Comparison of ENCODE assay signal across 9 cellular contexts in the genomic region with DNA sequence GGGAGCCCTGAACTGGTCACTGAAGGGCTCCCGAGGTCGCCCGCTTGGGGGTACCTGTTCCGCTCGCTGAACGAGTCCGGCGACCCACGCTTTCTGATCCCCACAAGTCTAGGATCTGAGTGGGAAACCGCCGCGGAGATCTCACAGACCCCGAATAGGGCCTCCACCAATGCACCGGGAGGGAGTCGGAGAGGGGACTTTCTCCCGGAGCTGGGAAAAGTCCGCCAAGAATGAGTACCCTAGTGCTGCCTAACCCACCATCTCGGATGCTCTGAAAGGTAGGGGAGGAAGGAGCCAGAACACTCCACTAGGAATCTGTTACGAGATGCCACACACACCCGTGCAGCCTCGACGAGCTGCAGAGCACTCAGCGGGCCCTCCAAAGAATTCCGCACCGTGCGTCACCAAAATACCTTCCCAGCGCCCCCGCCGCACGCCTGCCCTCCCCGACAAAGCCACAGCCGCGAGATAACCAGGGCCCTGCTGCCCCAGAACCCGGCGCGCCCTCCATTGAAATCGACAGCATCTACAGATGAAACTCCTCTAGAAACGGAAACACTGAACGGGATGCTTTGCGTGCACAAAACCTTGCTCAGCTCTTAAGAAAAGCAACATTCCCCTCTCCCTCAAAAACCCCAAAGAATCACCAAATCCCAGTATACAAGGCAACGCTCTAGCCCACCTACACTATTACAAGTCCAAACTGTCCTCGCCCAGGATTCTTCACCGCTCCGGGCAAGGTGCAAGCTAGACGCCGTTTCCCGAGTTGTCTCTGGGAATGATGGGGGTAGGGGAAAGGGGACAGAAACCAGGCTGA. TPM values are rescaled to one million over a fixed set of nuclear protein-coding genes. Genes with fewer than 3 reads are reported as not detected.
DNase-seq lines count a peak whose midpoint lies in the region; ATAC-seq, FAIRE-seq and TF ChIP-seq lines count a peak whose summit lies in the region.
"Had no signal": no experiment of that assay in that cellular context is flagged by ENCODE, and none has a peak within 500 bp of the region (broad histone marks: within the 10 kb centered on the region; RNA-seq: fewer than 3 reads in every experiment).

No MANE protein-coding gene starts in this region.

- no peaks in the 10 kb centered on the region for H3K9me3 ChIP-seq in skeletal muscle tissue (ENCODE audit: control insufficient read depth in 3 of 3, low read length in 3 of 3)
- H3K9me3 ChIP-seq: body of pancreas had no signal

- H3K4me3 ChIP-seq in iPS-11a (ENCODE audit: low read depth, low read length) (peak overlapping the region; percentile 68), skeletal muscle tissue (ENCODE audit: low read length in 3 of 3) (peak overlapping the region; percentile 72 to 78 (median 74))

- peaks cover 32 to 61% (median 59%) of the 10 kb centered on the region in 3 donors for H3K27me3 ChIP-seq in skeletal muscle tissue (ENCODE audit: control insufficient read depth in 3 of 3, insufficient read depth in 3 of 3, low read length in 3 of 3)

- intact Hi-C loops in CD14-positive monocyte (cut with micrococcal nuclease): no loop called here

- no peaks in the 10 kb centered on the region for H3K36me3 ChIP-seq in skeletal muscle tissue (ENCODE audit: control insufficient read depth in 3 of 3, insufficient read depth in 3 of 3, low read length in 3 of 3)

- peak; percentile 74 for DNase-seq in AG08396 (ENCODE audit: low spot score)
- no peak for DNase-seq in HTR-8/SVneo (ENCODE audit: insufficient read length, low spot score)
- DNase-seq in activated naive CD8-positive, alpha-beta T cell treated with anti-CD3 and anti-CD28 coated beads, Interleukin-2, amount 50 U/mL, for 24 hours: peak; percentile 27
- no peak for DNase-seq in activated gamma-delta T cell treated with Interleukin-2 at 50 U/mL for 16 hours
- DNase-seq in nucleus accumbens (lab: John Stamatoyannopoulos, UW): no peak
- no peak for DNase-seq in CD14-positive monocyte (ENCODE audit: low spot score)

- H3K9me3 Mint-ChIP-seq in activated naive CD8-positive, alpha-beta T cell treated with anti-CD3 and anti-CD28 coated beads, Interleukin-2, amount 50 U/mL, for 24 hours: no peaks in the 10 kb centered on the region
- peaks cover 0 to 27% (median 17%) of the 10 kb centered on the region in 7 donors for H3K9me3 Mint-ChIP-seq in CD14-positive monocyte

- FAIRE-seq in HTR-8/SVneo (lab: Jason Lieb, UNC): peak; percentile 16

- peaks cover 26 to 45% (median 35%) of the 10 kb centered on the region in 3 donors for H3K4me1 ChIP-seq in skeletal muscle tissue (ENCODE audit: control insufficient read depth in 3 of 3, insufficient read depth in 3 of 3, low read length in 3 of 3)

- peaks cover 55% of the 10 kb centered on the region for H3K4me1 Mint-ChIP-seq in activated naive CD8-positive, alpha-beta T cell treated with anti-CD3 and anti-CD28 coated beads, Interleukin-2, amount 50 U/mL, for 24 hours
- peaks cover 56% of the 10 kb centered on the region for H3K4me1 Mint-ChIP-seq in CD14-positive monocyte

- no peaks in the 10 kb centered on the region for H3K36me3 Mint-ChIP-seq in activated naive CD8-positive, alpha-beta T cell treated with anti-CD3 and anti-CD28 coated beads, Interleukin-2, amount 50 U/mL, for 24 hours (ENCODE audit: low read depth)
- peaks cover 0 to 18% of the 10 kb centered on the region in 2 donors for H3K36me3 Mint-ChIP-seq in CD14-positive monocyte

- peak overlapping the region; percentile 70 for H3K27ac ChIP-seq in skeletal muscle tissue (ENCODE audit: low read depth, low read length)

- H3K27ac Mint-ChIP-seq in activated naive CD8-positive, alpha-beta T cell treated with anti-CD3 and anti-CD28 coated beads, Interleukin-2, amount 50 U/mL, for 24 hours: no peak overlapping the region
- no peak overlapping the region for H3K27ac Mint-ChIP-seq in CD14-positive monocyte

- peak; percentile 3 for ATAC-seq in activated naive CD8-positive, alpha-beta T cell treated with anti-CD3 and anti-CD28 coated beads, Interleukin-2, amount 50 U/mL, for 24 hours

- peaks cover 84% of the 10 kb centered on the region for H3K27me3 Mint-ChIP-seq in activated naive CD8-positive, alpha-beta T cell treated with anti-CD3 and anti-CD28 coated beads, Interleukin-2, amount 50 U/mL, for 24 hours
- H3K27me3 Mint-ChIP-seq in CD14-positive monocyte (ENCODE audit: low read depth in 3 of 3): peaks cover 85 to 93% (median 93%) of the 10 kb centered on the region in 3 donors

- H3K4me3 Mint-ChIP-seq in activated naive CD8-positive, alpha-beta T cell treated with anti-CD3 and anti-CD28 coated beads, Interleukin-2, amount 50 U/mL, for 24 hours: peak overlapping the region; percentile 66
- peak overlapping the region in 1 of 2 donors; percentile 87 for H3K4me3 Mint-ChIP-seq in CD14-positive monocyte

- peak overlapping the region; percentile 71 to 77 (median 73) for H3K9ac ChIP-seq in skeletal muscle tissue (ENCODE audit: low read depth in 1 of 3, low read length in 3 of 3)

- no peak for TF ChIP-seq CTCF in CD14-positive monocyte (IDR thresholded peaks at IDR 0.05)

RNA-seq across cellular contexts. Expression of gene COL12A1, which starts 0.7 kb away (rescaled TPM):
- total RNA-seq in skeletal muscle tissue: 474 TPM
- polyA plus RNA-seq in CD14-positive monocyte: not detected

RNA-seq across cellular contexts. Expression of gene COX7A2, which starts 38.4 kb away (rescaled TPM):
- 280 TPM for total RNA-seq in skeletal muscle tissue
- 100 to 1,000 TPM; 798 to 846 TPM for polyA plus RNA-seq in CD14-positive monocyte

Comparison
In these comparisons a context has a peak if more than half of its experiments do, and no peak if none do; other contexts are left out.
1. DNase-seq: peak in AG08396 (single experiment) and activated naive CD8-positive, alpha-beta T cell treated with anti-CD3 and anti-CD28 coated beads, Interleukin-2, amount 50 U/mL, for 24 hours (single experiment); none in HTR-8/SVneo (single experiment), activated gamma-delta T cell treated with Interleukin-2 at 50 U/mL for 16 hours (single experiment), nucleus accumbens (0 of 56) and CD14-positive monocyte (single experiment).